Comparison of ENCODE assay signal across 1 cellular context in the genomic region with DNA sequence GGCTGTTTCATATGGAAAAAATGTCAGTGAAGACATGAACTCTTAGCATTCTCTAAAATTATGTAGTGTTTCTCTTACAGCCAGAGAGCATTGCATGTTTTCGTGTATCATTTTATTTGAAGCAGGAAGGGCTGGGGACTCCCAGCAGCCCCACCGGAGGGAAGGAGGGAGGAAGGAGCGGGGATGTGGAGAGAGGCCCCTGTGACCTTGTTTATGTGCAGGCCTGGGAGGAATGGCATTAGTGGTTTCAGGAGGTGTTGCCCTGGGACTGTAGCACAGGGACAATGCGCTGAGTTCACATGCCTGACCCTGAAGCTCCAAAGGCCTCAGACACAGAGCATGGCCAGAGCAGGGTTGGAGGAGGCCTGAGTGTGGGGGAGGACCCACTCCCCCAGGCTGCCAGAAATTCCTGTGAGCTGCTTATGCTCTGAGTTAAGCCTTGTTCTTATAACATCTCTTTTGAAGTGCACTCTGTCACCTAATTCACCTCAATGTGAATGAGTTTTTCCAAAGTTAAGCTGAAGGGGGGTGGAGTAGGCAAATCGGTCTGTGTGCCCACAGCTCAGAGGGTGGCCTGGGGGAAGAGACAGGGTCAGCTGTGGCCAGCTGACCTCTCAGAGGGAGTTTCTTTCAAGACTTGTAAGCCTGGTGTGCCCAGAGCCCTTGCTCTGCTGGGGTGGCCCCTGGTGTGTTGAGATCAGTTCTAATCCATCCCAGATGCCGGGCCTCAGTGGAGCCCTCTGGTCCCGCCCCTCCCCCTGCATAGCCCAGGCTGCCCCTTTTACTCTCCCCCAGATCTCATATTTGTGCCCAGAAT.
TF ChIP-seq lines count a peak whose summit lies in the region.

No MANE protein-coding gene starts in this region.

TF ChIP-seq in HepG2, 621 proteins besides CTCF, POLR2A, EP300 and RAD21 (continued from another document and continues in another):
- TF ChIP-seq, protein P1, sequence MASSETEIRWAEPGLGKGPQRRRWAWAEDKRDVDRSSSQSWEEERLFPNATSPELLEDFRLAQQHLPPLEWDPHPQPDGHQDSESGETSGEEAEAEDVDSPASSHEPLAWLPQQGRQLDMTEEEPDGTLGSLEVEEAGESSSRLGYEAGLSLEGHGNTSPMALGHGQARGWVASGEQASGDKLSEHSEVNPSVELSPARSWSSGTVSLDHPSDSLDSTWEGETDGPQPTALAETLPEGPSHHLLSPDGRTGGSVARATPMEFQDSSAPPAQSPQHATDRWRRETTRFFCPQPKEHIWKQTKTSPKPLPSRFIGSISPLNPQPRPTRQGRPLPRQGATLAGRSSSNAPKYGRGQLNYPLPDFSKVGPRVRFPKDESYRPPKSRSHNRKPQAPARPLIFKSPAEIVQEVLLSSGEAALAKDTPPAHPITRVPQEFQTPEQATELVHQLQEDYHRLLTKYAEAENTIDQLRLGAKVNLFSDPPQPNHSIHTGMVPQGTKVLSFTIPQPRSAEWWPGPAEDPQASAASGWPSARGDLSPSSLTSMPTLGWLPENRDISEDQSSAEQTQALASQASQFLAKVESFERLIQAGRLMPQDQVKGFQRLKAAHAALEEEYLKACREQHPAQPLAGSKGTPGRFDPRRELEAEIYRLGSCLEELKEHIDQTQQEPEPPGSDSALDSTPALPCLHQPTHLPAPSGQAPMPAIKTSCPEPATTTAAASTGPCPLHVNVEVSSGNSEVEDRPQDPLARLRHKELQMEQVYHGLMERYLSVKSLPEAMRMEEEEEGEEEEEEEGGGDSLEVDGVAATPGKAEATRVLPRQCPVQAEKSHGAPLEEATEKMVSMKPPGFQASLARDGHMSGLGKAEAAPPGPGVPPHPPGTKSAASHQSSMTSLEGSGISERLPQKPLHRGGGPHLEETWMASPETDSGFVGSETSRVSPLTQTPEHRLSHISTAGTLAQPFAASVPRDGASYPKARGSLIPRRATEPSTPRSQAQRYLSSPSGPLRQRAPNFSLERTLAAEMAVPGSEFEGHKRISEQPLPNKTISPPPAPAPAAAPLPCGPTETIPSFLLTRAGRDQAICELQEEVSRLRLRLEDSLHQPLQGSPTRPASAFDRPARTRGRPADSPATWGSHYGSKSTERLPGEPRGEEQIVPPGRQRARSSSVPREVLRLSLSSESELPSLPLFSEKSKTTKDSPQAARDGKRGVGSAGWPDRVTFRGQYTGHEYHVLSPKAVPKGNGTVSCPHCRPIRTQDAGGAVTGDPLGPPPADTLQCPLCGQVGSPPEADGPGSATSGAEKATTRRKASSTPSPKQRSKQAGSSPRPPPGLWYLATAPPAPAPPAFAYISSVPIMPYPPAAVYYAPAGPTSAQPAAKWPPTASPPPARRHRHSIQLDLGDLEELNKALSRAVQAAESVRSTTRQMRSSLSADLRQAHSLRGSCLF (CRISPR knock-in tag; IDR thresholded peaks at IDR 0.05; ENCODE audit: borderline replicate concordance), result no peak
- no peak for TF ChIP-seq SRY (CRISPR knock-in tag; IDR thresholded peaks at IDR 0.05)
- TF ChIP-seq JUND (CRISPR knock-in tag; IDR thresholded peaks at IDR 0.05), result no peak
- no peak for TF ChIP-seq ZMAT3 (CRISPR knock-in tag; conservative IDR thresholded peaks at IDR 0.05)
- TF ChIP-seq, protein P2, sequence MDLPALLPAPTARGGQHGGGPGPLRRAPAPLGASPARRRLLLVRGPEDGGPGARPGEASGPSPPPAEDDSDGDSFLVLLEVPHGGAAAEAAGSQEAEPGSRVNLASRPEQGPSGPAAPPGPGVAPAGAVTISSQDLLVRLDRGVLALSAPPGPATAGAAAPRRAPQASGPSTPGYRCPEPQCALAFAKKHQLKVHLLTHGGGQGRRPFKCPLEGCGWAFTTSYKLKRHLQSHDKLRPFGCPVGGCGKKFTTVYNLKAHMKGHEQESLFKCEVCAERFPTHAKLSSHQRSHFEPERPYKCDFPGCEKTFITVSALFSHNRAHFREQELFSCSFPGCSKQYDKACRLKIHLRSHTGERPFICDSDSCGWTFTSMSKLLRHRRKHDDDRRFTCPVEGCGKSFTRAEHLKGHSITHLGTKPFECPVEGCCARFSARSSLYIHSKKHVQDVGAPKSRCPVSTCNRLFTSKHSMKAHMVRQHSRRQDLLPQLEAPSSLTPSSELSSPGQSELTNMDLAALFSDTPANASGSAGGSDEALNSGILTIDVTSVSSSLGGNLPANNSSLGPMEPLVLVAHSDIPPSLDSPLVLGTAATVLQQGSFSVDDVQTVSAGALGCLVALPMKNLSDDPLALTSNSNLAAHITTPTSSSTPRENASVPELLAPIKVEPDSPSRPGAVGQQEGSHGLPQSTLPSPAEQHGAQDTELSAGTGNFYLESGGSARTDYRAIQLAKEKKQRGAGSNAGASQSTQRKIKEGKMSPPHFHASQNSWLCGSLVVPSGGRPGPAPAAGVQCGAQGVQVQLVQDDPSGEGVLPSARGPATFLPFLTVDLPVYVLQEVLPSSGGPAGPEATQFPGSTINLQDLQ (CRISPR knock-in tag; IDR thresholded peaks at IDR 0.05), result no peak
- TF ChIP-seq ZNF44 (CRISPR knock-in tag; IDR thresholded peaks at IDR 0.05), result 0 out of 2 replicates have a peak, but pooled peaks have one; percentile 52
- TF ChIP-seq, protein P3, sequence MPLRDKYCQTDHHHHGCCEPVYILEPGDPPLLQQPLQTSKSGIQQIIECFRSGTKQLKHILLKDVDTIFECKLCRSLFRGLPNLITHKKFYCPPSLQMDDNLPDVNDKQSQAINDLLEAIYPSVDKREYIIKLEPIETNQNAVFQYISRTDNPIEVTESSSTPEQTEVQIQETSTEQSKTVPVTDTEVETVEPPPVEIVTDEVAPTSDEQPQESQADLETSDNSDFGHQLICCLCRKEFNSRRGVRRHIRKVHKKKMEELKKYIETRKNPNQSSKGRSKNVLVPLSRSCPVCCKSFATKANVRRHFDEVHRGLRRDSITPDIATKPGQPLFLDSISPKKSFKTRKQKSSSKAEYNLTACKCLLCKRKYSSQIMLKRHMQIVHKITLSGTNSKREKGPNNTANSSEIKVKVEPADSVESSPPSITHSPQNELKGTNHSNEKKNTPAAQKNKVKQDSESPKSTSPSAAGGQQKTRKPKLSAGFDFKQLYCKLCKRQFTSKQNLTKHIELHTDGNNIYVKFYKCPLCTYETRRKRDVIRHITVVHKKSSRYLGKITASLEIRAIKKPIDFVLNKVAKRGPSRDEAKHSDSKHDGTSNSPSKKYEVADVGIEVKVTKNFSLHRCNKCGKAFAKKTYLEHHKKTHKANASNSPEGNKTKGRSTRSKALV (CRISPR knock-in tag; IDR thresholded peaks at IDR 0.05), result no peak
- peak; percentile 64; the same call in 1 of the 2 replicates for TF ChIP-seq HOXA3 (CRISPR knock-in tag; IDR thresholded peaks at IDR 0.05)
- no peak for TF ChIP-seq ZNF24 (IDR thresholded peaks at IDR 0.05)
- no peak for TF ChIP-seq SRSF9 (IDR thresholded peaks at IDR 0.05; ENCODE audit: borderline replicate concordance, insufficient read depth, low read depth, low read length, poor library complexity, severe bottlenecking)
- peak; percentile 61; the same call in 1 of the 2 replicates for TF ChIP-seq MYC (CRISPR knock-in tag; IDR thresholded peaks at IDR 0.05; ENCODE audit: borderline replicate concordance)
- no peak for TF ChIP-seq KLF6 (CRISPR knock-in tag; IDR thresholded peaks at IDR 0.05)
- TF ChIP-seq, protein P4, sequence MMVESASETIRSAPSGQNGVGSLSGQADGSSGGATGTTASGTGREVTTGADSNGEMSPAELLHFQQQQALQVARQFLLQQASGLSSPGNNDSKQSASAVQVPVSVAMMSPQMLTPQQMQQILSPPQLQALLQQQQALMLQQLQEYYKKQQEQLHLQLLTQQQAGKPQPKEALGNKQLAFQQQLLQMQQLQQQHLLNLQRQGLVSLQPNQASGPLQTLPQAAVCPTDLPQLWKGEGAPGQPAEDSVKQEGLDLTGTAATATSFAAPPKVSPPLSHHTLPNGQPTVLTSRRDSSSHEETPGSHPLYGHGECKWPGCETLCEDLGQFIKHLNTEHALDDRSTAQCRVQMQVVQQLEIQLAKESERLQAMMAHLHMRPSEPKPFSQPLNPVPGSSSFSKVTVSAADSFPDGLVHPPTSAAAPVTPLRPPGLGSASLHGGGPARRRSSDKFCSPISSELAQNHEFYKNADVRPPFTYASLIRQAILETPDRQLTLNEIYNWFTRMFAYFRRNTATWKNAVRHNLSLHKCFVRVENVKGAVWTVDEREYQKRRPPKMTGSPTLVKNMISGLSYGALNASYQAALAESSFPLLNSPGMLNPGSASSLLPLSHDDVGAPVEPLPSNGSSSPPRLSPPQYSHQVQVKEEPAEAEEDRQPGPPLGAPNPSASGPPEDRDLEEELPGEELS (CRISPR knock-in tag; IDR thresholded peaks at IDR 0.05), result peak; percentile 86
- peak; percentile 85 for TF ChIP-seq RXRA (CRISPR knock-in tag; IDR thresholded peaks at IDR 0.05)
- TF ChIP-seq MTA3 (CRISPR knock-in tag; IDR thresholded peaks at IDR 0.05), result no peak
- TF ChIP-seq, protein P5, sequence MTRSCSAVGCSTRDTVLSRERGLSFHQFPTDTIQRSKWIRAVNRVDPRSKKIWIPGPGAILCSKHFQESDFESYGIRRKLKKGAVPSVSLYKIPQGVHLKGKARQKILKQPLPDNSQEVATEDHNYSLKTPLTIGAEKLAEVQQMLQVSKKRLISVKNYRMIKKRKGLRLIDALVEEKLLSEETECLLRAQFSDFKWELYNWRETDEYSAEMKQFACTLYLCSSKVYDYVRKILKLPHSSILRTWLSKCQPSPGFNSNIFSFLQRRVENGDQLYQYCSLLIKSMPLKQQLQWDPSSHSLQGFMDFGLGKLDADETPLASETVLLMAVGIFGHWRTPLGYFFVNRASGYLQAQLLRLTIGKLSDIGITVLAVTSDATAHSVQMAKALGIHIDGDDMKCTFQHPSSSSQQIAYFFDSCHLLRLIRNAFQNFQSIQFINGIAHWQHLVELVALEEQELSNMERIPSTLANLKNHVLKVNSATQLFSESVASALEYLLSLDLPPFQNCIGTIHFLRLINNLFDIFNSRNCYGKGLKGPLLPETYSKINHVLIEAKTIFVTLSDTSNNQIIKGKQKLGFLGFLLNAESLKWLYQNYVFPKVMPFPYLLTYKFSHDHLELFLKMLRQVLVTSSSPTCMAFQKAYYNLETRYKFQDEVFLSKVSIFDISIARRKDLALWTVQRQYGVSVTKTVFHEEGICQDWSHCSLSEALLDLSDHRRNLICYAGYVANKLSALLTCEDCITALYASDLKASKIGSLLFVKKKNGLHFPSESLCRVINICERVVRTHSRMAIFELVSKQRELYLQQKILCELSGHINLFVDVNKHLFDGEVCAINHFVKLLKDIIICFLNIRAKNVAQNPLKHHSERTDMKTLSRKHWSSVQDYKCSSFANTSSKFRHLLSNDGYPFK (CRISPR knock-in tag; IDR thresholded peaks at IDR 0.05; ENCODE audit: borderline replicate concordance), result no peak
- TF ChIP-seq FOXJ3 (CRISPR knock-in tag; IDR thresholded peaks at IDR 0.05; ENCODE audit: borderline replicate concordance), result peak; percentile 39; the same call in 1 of the 2 replicates
- TF ChIP-seq ZNF891 (CRISPR knock-in tag; IDR thresholded peaks at IDR 0.05), result no peak
- no peak for TF ChIP-seq NCOA1 (CRISPR knock-in tag; IDR thresholded peaks at IDR 0.05)
- no peak for TF ChIP-seq RBFOX2 (IDR thresholded peaks at IDR 0.05; ENCODE audit: low read depth, low read length)
- no peak for TF ChIP-seq FOXM1 (CRISPR knock-in tag; IDR thresholded peaks at IDR 0.05)
- no peak for TF ChIP-seq ZMYM2 (CRISPR knock-in tag; IDR thresholded peaks at IDR 0.05)
- no peak for TF ChIP-seq ZNF367 (CRISPR knock-in tag; IDR thresholded peaks at IDR 0.05; ENCODE audit: borderline replicate concordance)
- TF ChIP-seq ZNF570 (CRISPR knock-in tag; IDR thresholded peaks at IDR 0.05; ENCODE audit: borderline replicate concordance), result no peak
- TF ChIP-seq MIER3 (CRISPR knock-in tag; IDR thresholded peaks at IDR 0.05; ENCODE audit: borderline replicate concordance), result no peak
- TF ChIP-seq CCAR2 (optimal IDR thresholded peaks at IDR 0.05; ENCODE audit: low read depth, low read length), result no peak
- 0 out of 2 replicates have a peak, but pooled peaks have one; percentile 29 for TF ChIP-seq ZNF501 (CRISPR knock-in tag; IDR thresholded peaks at IDR 0.05)
- TF ChIP-seq, protein P6, sequence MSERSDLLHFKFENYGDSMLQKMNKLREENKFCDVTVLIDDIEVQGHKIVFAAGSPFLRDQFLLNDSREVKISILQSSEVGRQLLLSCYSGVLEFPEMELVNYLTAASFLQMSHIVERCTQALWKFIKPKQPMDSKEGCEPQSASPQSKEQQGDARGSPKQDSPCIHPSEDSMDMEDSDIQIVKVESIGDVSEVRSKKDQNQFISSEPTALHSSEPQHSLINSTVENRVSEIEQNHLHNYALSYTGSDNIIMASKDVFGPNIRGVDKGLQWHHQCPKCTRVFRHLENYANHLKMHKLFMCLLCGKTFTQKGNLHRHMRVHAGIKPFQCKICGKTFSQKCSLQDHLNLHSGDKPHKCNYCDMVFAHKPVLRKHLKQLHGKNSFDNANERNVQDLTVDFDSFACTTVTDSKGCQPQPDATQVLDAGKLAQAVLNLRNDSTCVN (CRISPR knock-in tag; IDR thresholded peaks at IDR 0.05; ENCODE audit: borderline replicate concordance), result no peak
- no peak for TF ChIP-seq ZFYVE20 (CRISPR knock-in tag; IDR thresholded peaks at IDR 0.05; ENCODE audit: borderline replicate concordance, low read depth)
- TF ChIP-seq ZNF296 (CRISPR knock-in tag; conservative IDR thresholded peaks at IDR 0.05), result no peak
- TF ChIP-seq, protein P7, sequence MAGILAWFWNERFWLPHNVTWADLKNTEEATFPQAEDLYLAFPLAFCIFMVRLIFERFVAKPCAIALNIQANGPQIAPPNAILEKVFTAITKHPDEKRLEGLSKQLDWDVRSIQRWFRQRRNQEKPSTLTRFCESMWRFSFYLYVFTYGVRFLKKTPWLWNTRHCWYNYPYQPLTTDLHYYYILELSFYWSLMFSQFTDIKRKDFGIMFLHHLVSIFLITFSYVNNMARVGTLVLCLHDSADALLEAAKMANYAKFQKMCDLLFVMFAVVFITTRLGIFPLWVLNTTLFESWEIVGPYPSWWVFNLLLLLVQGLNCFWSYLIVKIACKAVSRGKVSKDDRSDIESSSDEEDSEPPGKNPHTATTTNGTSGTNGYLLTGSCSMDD (CRISPR knock-in tag; IDR thresholded peaks at IDR 0.05), result no peak
- no peak for TF ChIP-seq ZNF550 (CRISPR knock-in tag; IDR thresholded peaks at IDR 0.05; ENCODE audit: borderline replicate concordance)
- TF ChIP-seq REL (CRISPR knock-in tag; conservative IDR thresholded peaks at IDR 0.05), result no peak
- no peak for TF ChIP-seq ZNF839 (CRISPR knock-in tag; IDR thresholded peaks at IDR 0.05; ENCODE audit: borderline replicate concordance)
- no peak for TF ChIP-seq GPN1 (CRISPR knock-in tag; IDR thresholded peaks at IDR 0.05; ENCODE audit: borderline replicate concordance)
- no peak for TF ChIP-seq TAF1 (CRISPR knock-in tag; IDR thresholded peaks at IDR 0.05)
- no peak for TF ChIP-seq ATRX (CRISPR knock-in tag; IDR thresholded peaks at IDR 0.05; ENCODE audit: borderline replicate concordance)
- no peak for TF ChIP-seq ZNF3 (CRISPR knock-in tag; IDR thresholded peaks at IDR 0.05)
- no peak for TF ChIP-seq IRF2 (CRISPR knock-in tag; IDR thresholded peaks at IDR 0.05)
- TF ChIP-seq KLF13 (CRISPR knock-in tag; IDR thresholded peaks at IDR 0.05), result no peak
- TF ChIP-seq FOXC1 (CRISPR knock-in tag; IDR thresholded peaks at IDR 0.05; ENCODE audit: borderline replicate concordance), result no peak
- 0 out of 2 replicates have a peak, but pooled peaks have one; percentile 21 for TF ChIP-seq SOX13 (IDR thresholded peaks at IDR 0.05)
- peak in 1 of 2 experiments; percentile 93; a peak in 2 of 4 replicates for TF ChIP-seq SOX13 (CRISPR knock-in tag; conservative IDR thresholded peaks at IDR 0.05 in 1 of 2, IDR thresholded peaks at IDR 0.05 in 1 of 2)
- no peak for TF ChIP-seq SMARCE1 (IDR thresholded peaks at IDR 0.05; ENCODE audit: borderline replicate concordance)
- no peak for TF ChIP-seq KDM5A (IDR thresholded peaks at IDR 0.05; ENCODE audit: borderline replicate concordance, low read length)
- TF ChIP-seq SNAPC2 (CRISPR knock-in tag; IDR thresholded peaks at IDR 0.05), result 0 out of 2 replicates have a peak, but pooled peaks have one; percentile 52
- TF ChIP-seq ZNF549 (CRISPR knock-in tag; IDR thresholded peaks at IDR 0.05), result no peak
- 0 out of 2 replicates have a peak, but pooled peaks have one; percentile 54 for TF ChIP-seq MTA1 (CRISPR knock-in tag; IDR thresholded peaks at IDR 0.05; ENCODE audit: borderline replicate concordance)
